Comparison of ENCODE assay signal across 6 cellular contexts in genomic region chr3:48551651-48552050, GRCh38. TPM values are rescaled to one million over a fixed set of nuclear protein-coding genes. Genes with fewer than 3 reads are reported as not detected.
"Had no signal": no experiment of that assay in that cellular context is flagged by ENCODE, and none has a peak within 500 bp of the region (broad histone marks: within the 10 kb centered on the region; RNA-seq: fewer than 3 reads in every experiment).

No MANE protein-coding gene starts in this region.

RNA-seq across cellular contexts. Expression of gene UCN2, which starts 11.9 kb away (rescaled TPM):
- total RNA-seq: activated B cell treated with CpG ODN at 0.5 μM for 24 hours; activated CD8-positive, alpha-beta T cell treated with anti-CD3 and anti-CD28 coated beads for 36 hours; colonic mucosa; endodermal cell; frontal cortex; T-helper 2 cell treated with Interferon-gamma antibody and Interleukin-4, amounts not matched to agents 100 ng/mL and 5 ng/mL, for 36 hours had no signal
